Comparison of ENCODE assay signal across 7 cellular contexts in genomic region chr2:287471-287885, GRCh38. TPM values are rescaled to one million over a fixed set of nuclear protein-coding genes. Genes with fewer than 3 reads are reported as not detected.
DNase-seq lines count a peak whose midpoint lies in the region; ATAC-seq, FAIRE-seq and TF ChIP-seq lines count a peak whose summit lies in the region.

No MANE protein-coding gene starts in this region.

- DNase-seq in HFFc6 (no peak), D721Med (ENCODE audit: insufficient read length, low spot score) (no peak)

- TF ChIP-seq CTCF in HFFc6 (IDR thresholded peaks at IDR 0.05) (no peak), D721Med (IDR thresholded peaks at IDR 0.05; ENCODE audit: insufficient read depth, missing control alignments) (no peak)

- H3K4me3 ChIP-seq in iPS-11a (ENCODE audit: low read depth, low read length): peak overlapping the region; percentile 20

- H3K4me1 Mint-ChIP-seq in HFFc6 (ENCODE audit: low read depth): peaks cover 42% of the 10 kb centered on the region
- peaks cover 7% of the 10 kb centered on the region for H3K4me1 Mint-ChIP-seq in activated naive CD8-positive, alpha-beta T cell (ENCODE audit: low read depth)
- H3K4me1 Mint-ChIP-seq in stimulated activated naive CD8-positive, alpha-beta T cell treated with anti-CD3 and anti-CD28 coated beads, Interleukin-15, Interleukin-2, amounts not matched to agents 100 ng/mL and 50 ng/mL, for 24 hours (ENCODE audit: low read depth): peaks cover 11% of the 10 kb centered on the region

- no peak for FAIRE-seq in D721Med (lab: Jason Lieb, UNC)

- peaks cover 6% of the 10 kb centered on the region; the same call in 1 of the 2 replicates for H3K36me3 Mint-ChIP-seq in HFFc6 (ENCODE audit: low read depth)
- H3K36me3 Mint-ChIP-seq in activated naive CD8-positive, alpha-beta T cell: peaks cover 3% of the 10 kb centered on the region
- H3K36me3 Mint-ChIP-seq in stimulated activated naive CD8-positive, alpha-beta T cell treated with anti-CD3 and anti-CD28 coated beads, Interleukin-15, Interleukin-2, amounts not matched to agents 100 ng/mL and 50 ng/mL, for 24 hours (ENCODE audit: low read depth): peaks cover 8% of the 10 kb centered on the region

- ATAC-seq in HG03095 (IDR thresholded peaks at IDR 0.05; ENCODE audit: unreplicated experiment): no peak
- no peak for ATAC-seq in GM21529 (IDR thresholded peaks at IDR 0.05; ENCODE audit: unreplicated experiment)

- H3K9me3 Mint-ChIP-seq in HFFc6: no peaks in the 10 kb centered on the region
- H3K9me3 Mint-ChIP-seq in activated naive CD8-positive, alpha-beta T cell (ENCODE audit: low read depth): no peaks in the 10 kb centered on the region
- no peaks in the 10 kb centered on the region for H3K9me3 Mint-ChIP-seq in stimulated activated naive CD8-positive, alpha-beta T cell treated with anti-CD3 and anti-CD28 coated beads, Interleukin-15, Interleukin-2, amounts not matched to agents 100 ng/mL and 50 ng/mL, for 24 hours

- H3K27me3 Mint-ChIP-seq in HFFc6 (ENCODE audit: insufficient read depth): peaks cover 10% of the 10 kb centered on the region
- H3K27me3 Mint-ChIP-seq in activated naive CD8-positive, alpha-beta T cell: peaks cover 12% of the 10 kb centered on the region
- H3K27me3 Mint-ChIP-seq in stimulated activated naive CD8-positive, alpha-beta T cell treated with anti-CD3 and anti-CD28 coated beads, Interleukin-15, Interleukin-2, amounts not matched to agents 100 ng/mL and 50 ng/mL, for 24 hours: peaks cover 41% of the 10 kb centered on the region

- H3K27ac Mint-ChIP-seq in HFFc6: no peak overlapping the region
- H3K27ac Mint-ChIP-seq in activated naive CD8-positive, alpha-beta T cell: no peak overlapping the region
- no peak overlapping the region for H3K27ac Mint-ChIP-seq in stimulated activated naive CD8-positive, alpha-beta T cell treated with anti-CD3 and anti-CD28 coated beads, Interleukin-15, Interleukin-2, amounts not matched to agents 100 ng/mL and 50 ng/mL, for 24 hours

- H3K4me3 Mint-ChIP-seq in HFFc6: 0 out of 2 replicates have a peak overlapping the region, but pooled peaks have one; percentile 22
- H3K4me3 Mint-ChIP-seq in activated naive CD8-positive, alpha-beta T cell: peak overlapping the region; percentile 62
- H3K4me3 Mint-ChIP-seq in stimulated activated naive CD8-positive, alpha-beta T cell treated with anti-CD3 and anti-CD28 coated beads, Interleukin-15, Interleukin-2, amounts not matched to agents 100 ng/mL and 50 ng/mL, for 24 hours: peak overlapping the region; percentile 45

RNA-seq across cellular contexts. Expression of gene ALKAL2, which starts 0.4 kb away (rescaled TPM):
- not detected for total RNA-seq in HFFc6 (2021; fragmentation: NEBNext Ultra II Directional; extraction: Animal tissue kit (Norgen Biotek cat#: 25700))

RNA-seq across cellular contexts. Expression of gene ACP1, which starts 22.7 kb away (rescaled TPM):
- total RNA-seq in HFFc6 (2021; fragmentation: NEBNext Ultra II Directional; extraction: Animal tissue kit (Norgen Biotek cat#: 25700)): 10 to 100 TPM; 83.4 to 95.3 (median 89.2) TPM

RNA-seq across cellular contexts. Expression of gene SH3YL1, which starts 23.6 kb away (rescaled TPM):
- total RNA-seq in HFFc6 (2021; fragmentation: NEBNext Ultra II Directional; extraction: Animal tissue kit (Norgen Biotek cat#: 25700)): 10 to 100 TPM in 4 of 6 experiments, 1 to 10 TPM in 2; 9.9 to 14.2 (median 12.7) TPM
